Comparison of ENCODE assay signal across 10 cellular contexts in the genomic region with DNA sequence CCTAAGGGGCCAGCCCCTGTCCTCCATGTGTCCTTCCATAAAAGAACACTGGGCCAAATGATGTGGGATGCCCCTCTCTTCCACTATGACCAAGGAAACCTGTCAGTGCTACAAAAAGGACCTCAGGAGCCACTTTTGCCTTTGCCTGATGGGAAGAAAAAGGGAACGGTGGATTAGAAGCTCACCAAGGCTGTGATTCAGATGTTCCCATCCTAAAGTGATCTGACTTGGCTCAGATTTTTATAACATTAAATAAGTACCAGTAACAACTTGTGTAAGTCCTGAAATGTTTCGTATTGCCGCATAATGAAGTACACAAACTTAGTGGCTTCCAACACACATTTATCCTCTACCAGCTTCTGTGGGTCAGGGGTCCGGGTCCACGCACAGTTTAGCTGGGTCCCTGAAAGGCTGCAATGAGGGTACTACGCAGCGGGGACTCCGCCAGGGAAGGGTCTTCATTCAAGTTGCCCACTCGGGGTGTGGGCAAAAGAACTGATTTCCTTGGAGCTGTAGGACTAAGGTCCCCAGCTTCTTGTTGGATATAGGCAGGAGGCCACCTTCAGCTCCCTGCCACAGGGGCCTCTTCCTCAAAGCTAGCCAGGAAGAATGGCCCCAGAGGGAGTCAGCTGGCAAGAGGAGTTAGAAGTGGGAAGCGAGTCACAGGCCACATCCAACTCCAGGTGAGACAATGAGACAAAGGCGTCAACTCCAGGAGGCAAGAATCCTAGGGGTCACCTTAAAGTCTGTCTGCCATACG.
DNase-seq lines count a peak whose midpoint lies in the region; ATAC-seq and TF ChIP-seq lines count a peak whose summit lies in the region.
"Had no signal": no experiment of that assay in that cellular context is flagged by ENCODE, and none has a peak within 500 bp of the region (broad histone marks: within the 10 kb centered on the region; RNA-seq: fewer than 3 reads in every experiment).

No MANE protein-coding gene starts in this region.

- no peaks in the 10 kb centered on the region for H3K9me3 Mint-ChIP-seq in CD4-positive, alpha-beta T cell
- H3K9me3 Mint-ChIP-seq in endothelial cell (ENCODE audit: unreplicated experiment) = no peaks in the 10 kb centered on the region

- H2BK120ac ChIP-seq in neuronal stem cell (ENCODE audit: low read depth, low read length) = no peak overlapping the region

- CTCF ChIA-PET in CD4-positive, alpha-beta T cell (lab: Charles Lee) = interaction anchor here (1.2 to 3.0 kb wide), 4 partner anchors 10 to 88 kb away, joined by 3 to 12 read pairs (median 4); no protein-coding TSS in a partner anchor
- CTCF ChIA-PET in PC-9 (lab: Charles Lee) = no interaction called here

- peaks cover 54% of the 10 kb centered on the region for H3K4me1 ChIP-seq in PC-9 (replicated peaks; ENCODE audit: insufficient read depth)
- H3K4me1 ChIP-seq in neuronal stem cell (ENCODE audit: control insufficient read depth in 2 of 2, insufficient read depth in 1 of 2, low read depth in 1 of 2, low read length in 2 of 2) = peaks cover 17 to 35% of the 10 kb centered on the region in 2 donors
- H3K4me1 ChIP-seq in BE2C = peaks cover 14% of the 10 kb centered on the region

- no peaks in the 10 kb centered on the region for H3K9me3 ChIP-seq in CD4-positive, alpha-beta T cell (ENCODE audit: control insufficient read depth, low read length)
- no peaks in the 10 kb centered on the region for H3K9me3 ChIP-seq in PC-9 (ENCODE audit: insufficient read depth, low read depth)
- H3K9me3 ChIP-seq in neuronal stem cell (replicated peaks in 1 of 2; ENCODE audit: control insufficient read depth in 2 of 2, insufficient read depth in 1 of 2, low read depth in 1 of 2, low read length in 2 of 2) = peaks cover 0 to 2% of the 10 kb centered on the region in 2 donors
- H3K9me3 ChIP-seq in BE2C = no peaks in the 10 kb centered on the region
- H3K9me3 ChIP-seq: neutrophil had no signal

- no peak overlapping the region for H2BK5ac ChIP-seq in neuronal stem cell (ENCODE audit: low read length)

- H3K9ac ChIP-seq in neuronal stem cell (ENCODE audit: low read depth, low read length, poor library complexity) = no peak overlapping the region

- no TSS peak for BruUV-seq in PC-9 (replicated peaks; lab: Mats Ljungman, UMichigan)

- no peaks in the 10 kb centered on the region for H3K36me3 ChIP-seq in PC-9 (ENCODE audit: low read depth)
- no peaks in the 10 kb centered on the region for H3K36me3 ChIP-seq in neuronal stem cell (replicated peaks in 1 of 2; ENCODE audit: control insufficient read depth in 2 of 2, insufficient read depth in 2 of 2, low read length in 2 of 2)
- H3K36me3 ChIP-seq in BE2C = no peaks in the 10 kb centered on the region; the same call in 1 of the 2 replicates
- H3K36me3 ChIP-seq: neutrophil had no signal

- H4K20me1 ChIP-seq in PC-9 (ENCODE audit: insufficient read depth) = no peaks in the 10 kb centered on the region

- H3K4me3 ChIP-seq in PC-9 (no peak overlapping the region), neuronal stem cell (ENCODE audit: low read length in 2 of 2) (no peak overlapping the region), BE2C (ENCODE audit: low read depth, low read length) (no peak overlapping the region)

- H2BK12ac ChIP-seq in neuronal stem cell (ENCODE audit: low read length) = no peak overlapping the region

- H3K9me2 ChIP-seq in PC-9 (ENCODE audit: insufficient read depth) = no peaks in the 10 kb centered on the region

- H3K27ac ChIP-seq in CD4-positive, alpha-beta T cell (ENCODE audit: low read depth, low read length) = peak overlapping the region; percentile 74
- H3K27ac ChIP-seq in PC-9 (peak overlapping the region; percentile 81), neuronal stem cell (replicated peaks; ENCODE audit: low read length) (no peak overlapping the region)

- peaks cover 20% of the 10 kb centered on the region for H3K79me2 ChIP-seq in PC-9 (ENCODE audit: low read depth)

- H3K4ac ChIP-seq in neuronal stem cell (ENCODE audit: low read length) = no peak overlapping the region

- peak overlapping the region; percentile 76 for H3K4me2 ChIP-seq in PC-9
- no peak overlapping the region for H3K4me2 ChIP-seq in neuronal stem cell (ENCODE audit: insufficient read depth, low read length, poor library complexity, severe bottlenecking)

- no peak for TF ChIP-seq CTCF in CD4-positive, alpha-beta T cell (IDR thresholded peaks at IDR 0.05)
- TF ChIP-seq CTCF in PC-9 (conservative IDR thresholded peaks at IDR 0.05) (no peak), endothelial cell (IDR thresholded peaks at IDR 0.05; ENCODE audit: unreplicated experiment) (no peak), BE2C (IDR thresholded peaks at IDR 0.05; ENCODE audit: low read depth, low read length) (no peak)

- H3K79me1 ChIP-seq in neuronal stem cell (ENCODE audit: low read depth, low read length) = peaks cover 2% of the 10 kb centered on the region

- no peak overlapping the region for H4K91ac ChIP-seq in neuronal stem cell (ENCODE audit: low read depth, low read length, poor library complexity)

- H3K36me3 Mint-ChIP-seq in CD4-positive, alpha-beta T cell (ENCODE audit: low read depth) = no peaks in the 10 kb centered on the region
- peaks cover 12% of the 10 kb centered on the region for H3K36me3 Mint-ChIP-seq in endothelial cell (ENCODE audit: low read depth, unreplicated experiment)

- no peak overlapping the region for H2BK15ac ChIP-seq in neuronal stem cell (ENCODE audit: low read length)

- ATAC-seq in CD4-positive, alpha-beta T cell (ENCODE audit: poor library complexity) = no peak
- no peak for ATAC-seq in HG02759 (IDR thresholded peaks at IDR 0.05; ENCODE audit: unreplicated experiment)
- no peak for ATAC-seq in GM21576 (IDR thresholded peaks at IDR 0.05; ENCODE audit: unreplicated experiment)

- no peaks in the 10 kb centered on the region for H3K27me3 Mint-ChIP-seq in CD4-positive, alpha-beta T cell
- H3K27me3 Mint-ChIP-seq in endothelial cell (ENCODE audit: unreplicated experiment) = peaks cover 8% of the 10 kb centered on the region

- H3K14ac ChIP-seq in neuronal stem cell (ENCODE audit: low read length) = no peak overlapping the region

- no peak overlapping the region for H2AFZ ChIP-seq in PC-9
- peak overlapping the region; percentile 30 for H2AFZ ChIP-seq in neuronal stem cell (ENCODE audit: low read length)

- DNase-seq in CD4-positive, alpha-beta T cell = no peak
- DNase-seq in PC-9 = no peak
- no peak for DNase-seq in endothelial cell (ENCODE audit: low spot score)
- no peak for DNase-seq in neuronal stem cell (ENCODE audit: low spot score)
- DNase-seq in KG1 (lab: John Stamatoyannopoulos, UW) = no peak
- DNase-seq in BE2C = no peak
- DNase-seq: NCI-H1092 had no signal

- H3K27me3 ChIP-seq in CD4-positive, alpha-beta T cell (ENCODE audit: control insufficient read depth, insufficient read depth, low read length) = no peaks in the 10 kb centered on the region
- H3K27me3 ChIP-seq in PC-9 (ENCODE audit: insufficient read depth, low read depth) (no peaks in the 10 kb centered on the region), neuronal stem cell (ENCODE audit: control insufficient read depth in 3 of 3, insufficient read depth in 3 of 3, low read depth in 1 of 3, low read length in 3 of 3) (no peaks in the 10 kb centered on the region), BE2C (no peaks in the 10 kb centered on the region)
- H3K27me3 ChIP-seq: neutrophil had no signal

- intact Hi-C loops in CD4-positive, alpha-beta T cell (cut with DNase I, micrococcal nuclease) = loop anchor here in 1 of 2 experiments (5.0 kb wide), 2 partner anchors 58 to 87 kb away; no protein-coding TSS in a partner anchor
- intact Hi-C loops in PC-9 (cut with micrococcal nuclease; ENCODE audit: unreplicated experiment) = loop anchor here (2.0 kb wide), 1 partner anchor 45 kb away; no protein-coding TSS in a partner anchor

- peak overlapping the region; percentile 96 for H3K27ac Mint-ChIP-seq in CD4-positive, alpha-beta T cell
- H3K27ac Mint-ChIP-seq in endothelial cell (ENCODE audit: unreplicated experiment) = no peak overlapping the region

- peaks cover 37% of the 10 kb centered on the region for H3F3A ChIP-seq in PC-9 (ENCODE audit: insufficient read depth, low read depth)

- WGBS in neuronal stem cell (ENCODE audit: extremely low coverage in 2 of 2, insufficient read length in 2 of 2, insufficient replicate concordance in 1 of 2), 2 donors = no CpG with 5 or more reads among the region's 12 CpGs

- H3K4me3 Mint-ChIP-seq in CD4-positive, alpha-beta T cell = no peak overlapping the region
- peak overlapping the region; percentile 62 for H3K4me3 Mint-ChIP-seq in endothelial cell (ENCODE audit: unreplicated experiment)

- no peak overlapping the region for H3K23ac ChIP-seq in neuronal stem cell (ENCODE audit: low read depth, low read length, poor library complexity)

- H3K4me1 Mint-ChIP-seq in CD4-positive, alpha-beta T cell (ENCODE audit: low read depth) = peaks cover 96% of the 10 kb centered on the region
- peaks cover 98% of the 10 kb centered on the region for H3K4me1 Mint-ChIP-seq in endothelial cell (ENCODE audit: unreplicated experiment)

- no peak overlapping the region for H3K18ac ChIP-seq in neuronal stem cell (ENCODE audit: low read length)

- no peak overlapping the region for H4K8ac ChIP-seq in neuronal stem cell (ENCODE audit: low read depth, low read length)

- no peak overlapping the region for H2AK5ac ChIP-seq in neuronal stem cell (ENCODE audit: low read depth, low read length)

- POLR2A ChIA-PET in CD4-positive, alpha-beta T cell (lab: Charles Lee) = interaction anchor here (1.1 to 5.8 kb wide), 8 partner anchors 12 to 94 kb away, joined by 3 to 58 read pairs (median 12); no protein-coding TSS in a partner anchor
- POLR2A ChIA-PET in PC-9 (lab: Charles Lee; ENCODE audit: unreplicated experiment) = interaction anchor here (0.5 to 0.9 kb wide), 4 partner anchors 18 to 56 kb away, joined by 3 to 19 read pairs (median 8); no protein-coding TSS in a partner anchor
